Comparison of ENCODE assay signal across 24 cellular contexts in the genomic region with DNA sequence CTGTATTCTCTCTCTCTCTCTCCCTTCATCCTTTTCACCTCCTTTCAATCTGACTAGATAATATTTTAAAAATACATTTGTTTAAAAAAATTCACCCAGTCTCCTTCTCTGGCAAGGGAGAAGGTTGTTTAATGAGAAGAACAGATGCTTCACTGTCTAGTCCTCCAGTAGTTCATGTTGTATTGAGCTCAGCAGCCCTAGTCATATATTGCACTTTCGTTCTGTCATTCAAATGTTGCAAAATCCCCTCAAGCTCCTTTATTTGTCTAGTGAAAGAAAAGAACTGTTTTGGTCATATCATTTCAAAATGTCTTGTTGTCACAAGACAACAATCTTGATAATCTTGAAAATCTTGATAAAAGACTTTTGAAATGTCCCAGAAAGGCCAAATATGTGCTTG.
DNase-seq lines count a peak whose midpoint lies in the region; ATAC-seq and TF ChIP-seq lines count a peak whose summit lies in the region.
"Had no signal": no experiment of that assay in that cellular context is flagged by ENCODE, and none has a peak within 500 bp of the region (broad histone marks: within the 10 kb centered on the region; RNA-seq: fewer than 3 reads in every experiment).

No MANE protein-coding gene starts in this region.

- CTCF ChIA-PET in T-cell (lab: Charles Lee), result no interaction called here

- no peak overlapping the region for H3K27ac Mint-ChIP-seq in T-cell
- H3K27ac Mint-ChIP-seq: activated CD8-positive, alpha-beta T cell treated with anti-CD3 and anti-CD28 coated beads, Interleukin-2, amount 10 ng/mL, durations not matched to agents 7 days and 5 days; activated naive CD8-positive, alpha-beta T cell; brain; CD4-positive, alpha-beta memory T cell; memory B cell; natural killer cell had no signal

- H3K4me1 Mint-ChIP-seq in T-cell, result no peaks in the 10 kb centered on the region
- H3K4me1 Mint-ChIP-seq: CD4-positive, alpha-beta memory T cell; memory B cell; natural killer cell had no signal

- H3K27me3 Mint-ChIP-seq in T-cell, result no peaks in the 10 kb centered on the region
- H3K27me3 Mint-ChIP-seq: activated naive CD8-positive, alpha-beta T cell; brain; CD4-positive, alpha-beta memory T cell; memory B cell had no signal

- H3K9me3 ChIP-seq in gastroesophageal sphincter, result no peaks in the 10 kb centered on the region
- no peaks in the 10 kb centered on the region for H3K9me3 ChIP-seq in suprapubic skin
- H3K9me3 ChIP-seq: sigmoid colon, stomach had no signal

- H3K4me3 ChIP-seq in gastroesophageal sphincter (no peak overlapping the region), suprapubic skin (no peak overlapping the region)
- H3K4me3 ChIP-seq: coronary artery, sigmoid colon, stomach had no signal

- TF ChIP-seq POLR2A in GM18505 (IDR thresholded peaks at IDR 0.05; ENCODE audit: borderline replicate concordance, extremely low read depth, insufficient read depth, insufficient read length) (no peak), gastroesophageal sphincter (IDR thresholded peaks at IDR 0.05) (no peak), suprapubic skin (IDR thresholded peaks at IDR 0.05) (no peak)

- POLR2A ChIA-PET in T-cell (lab: Charles Lee), result interaction anchor here in 1 of 2 donors (0.6 kb wide), 1 partner anchor 92 kb away, joined by 5 read pairs; no protein-coding TSS in a partner anchor

- H3K4me1 ChIP-seq in gastroesophageal sphincter (no peaks in the 10 kb centered on the region), suprapubic skin (no peaks in the 10 kb centered on the region)
- H3K4me1 ChIP-seq: parathyroid adenoma, sigmoid colon, stomach had no signal

- no peak overlapping the region for H3K4me3 Mint-ChIP-seq in T-cell
- H3K4me3 Mint-ChIP-seq: activated CD8-positive, alpha-beta T cell treated with anti-CD3 and anti-CD28 coated beads, Interleukin-2, amount 10 ng/mL, durations not matched to agents 7 days and 5 days; activated naive CD8-positive, alpha-beta T cell; brain; CD4-positive, alpha-beta memory T cell; memory B cell; natural killer cell had no signal

- 81 to 83% methylated on average over 1 of the region's 1 CpG for WGBS in gastroesophageal sphincter (ENCODE audit: low coverage in 1 of 2), 2 donors
- WGBS in suprapubic skin, result 50% methylated on average over 1 of the region's 1 CpG

- TF ChIP-seq EP300 in gastroesophageal sphincter (IDR thresholded peaks at IDR 0.05) (no peak), suprapubic skin (IDR thresholded peaks at IDR 0.05) (no peak)

- no peaks in the 10 kb centered on the region for H3K27me3 ChIP-seq in gastroesophageal sphincter
- H3K27me3 ChIP-seq in suprapubic skin, result no peaks in the 10 kb centered on the region
- H3K27me3 ChIP-seq: sigmoid colon, stomach had no signal

- TF ChIP-seq CTCF in gastroesophageal sphincter (IDR thresholded peaks at IDR 0.05) (no peak), suprapubic skin (IDR thresholded peaks at IDR 0.05) (no peak)

- H3K36me3 ChIP-seq in gastroesophageal sphincter, result no peaks in the 10 kb centered on the region
- no peaks in the 10 kb centered on the region for H3K36me3 ChIP-seq in suprapubic skin
- H3K36me3 ChIP-seq: sigmoid colon, stomach had no signal

- H3K27ac ChIP-seq in gastroesophageal sphincter (no peak overlapping the region), suprapubic skin (no peak overlapping the region)
- H3K27ac ChIP-seq: coronary artery, parathyroid adenoma, sigmoid colon, stomach, VCaP had no signal

- DNase-seq in suprapubic skin (ENCODE audit: low spot score in 2 of 2) (no peak), T-cell (no peak), kidney tubule cell (ENCODE audit: low spot score) (no peak)
- DNase-seq: activated CD8-positive, alpha-beta T cell treated with anti-CD3 and anti-CD28 coated beads, Interleukin-2, amount 10 ng/mL, durations not matched to agents 7 days and 5 days; CD4-positive, alpha-beta memory T cell; hypothalamus; kidney; natural killer cell; NCI-H2029 treated with DMSO at 0.1 percent for 48 hours; NCI-H524; sigmoid colon; stomach had no signal

- H3K9me3 Mint-ChIP-seq in T-cell, result peaks cover 0 to 17% (median 5%) of the 10 kb centered on the region in 3 donors
- H3K9me3 Mint-ChIP-seq: memory B cell had no signal

- ATAC-seq in GM18505 (IDR thresholded peaks at IDR 0.05; ENCODE audit: unreplicated experiment) (peak; percentile 88), GM19455 (IDR thresholded peaks at IDR 0.05; ENCODE audit: unreplicated experiment) (peak; percentile 69), HG02798 (IDR thresholded peaks at IDR 0.05; ENCODE audit: poor library complexity, unreplicated experiment) (peak; percentile 80), HG03565 (IDR thresholded peaks at IDR 0.05; ENCODE audit: unreplicated experiment) (peak; percentile 93), gastroesophageal sphincter (no peak), T-cell (replicated peaks in 1 of 4) (no peak)
- ATAC-seq: activated CD8-positive, alpha-beta T cell treated with anti-CD3 and anti-CD28 coated beads, Interleukin-2, amount 10 ng/mL, durations not matched to agents 7 days and 5 days; HCT116; natural killer cell had no signal

- no peaks in the 10 kb centered on the region for H3K36me3 Mint-ChIP-seq in T-cell
- H3K36me3 Mint-ChIP-seq: activated naive CD8-positive, alpha-beta T cell; brain; CD4-positive, alpha-beta memory T cell; memory B cell; natural killer cell had no signal

Comparison
In these comparisons a context has a peak if more than half of its experiments do, and no peak if none do; other contexts are left out.
1. ATAC-seq: peak in GM18505 (single experiment), GM19455 (single experiment), HG02798 (single experiment) and HG03565 (single experiment); none in gastroesophageal sphincter (single experiment) and T-cell (0 of 4).